8 cellular contexts compared by ENCODE assay signal in the genomic region with DNA sequence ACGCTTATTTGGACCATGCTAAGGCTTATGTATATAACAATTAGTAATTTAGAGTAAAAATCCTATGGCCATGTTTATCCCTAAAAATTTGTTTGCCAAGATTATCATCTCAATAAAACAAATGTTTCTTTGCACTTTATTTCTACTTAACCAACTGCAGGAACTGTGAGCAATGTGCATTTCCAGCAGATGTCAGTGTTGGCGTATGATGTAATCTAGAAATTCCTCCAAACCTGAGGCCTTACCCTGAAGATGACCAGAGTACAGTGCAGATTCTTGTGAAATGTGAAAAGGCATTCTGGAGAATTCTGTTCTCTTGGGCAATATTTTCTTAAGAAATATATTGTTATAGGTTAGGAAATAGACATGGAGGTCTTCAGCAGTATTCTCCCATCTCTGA.
DNase-seq lines count a peak whose midpoint lies in the region; ATAC-seq and TF ChIP-seq lines count a peak whose summit lies in the region.

No MANE protein-coding gene starts in this region.

- POLR2A ChIA-PET in RWPE1 (lab: Yijun Ruan, JAX; ENCODE audit: low non-redundant PET) = no interaction called here

- no peaks in the 10 kb centered on the region for H3K27me3 ChIP-seq in psoas muscle (ENCODE audit: insufficient read depth in 3 of 3, low read length in 2 of 3)

- H3K36me3 ChIP-seq in psoas muscle (ENCODE audit: insufficient read depth in 1 of 2, low read depth in 1 of 2) = peaks cover 0 to 6% of the 10 kb centered on the region in 2 donors

- H3K9me3 Mint-ChIP-seq in Calu3 (ENCODE audit: low read depth, unreplicated experiment) = no peaks in the 10 kb centered on the region

- no peaks in the 10 kb centered on the region for H3K36me3 Mint-ChIP-seq in Calu3 (ENCODE audit: insufficient read depth, unreplicated experiment)

- H3K9me3 ChIP-seq in psoas muscle = peaks cover 7% of the 10 kb centered on the region

- CTCF ChIA-PET in Calu3 (lab: Charles Lee) (interaction anchor here (1.0 kb wide), 1 partner anchor 122 kb away, joined by 3 read pairs; no protein-coding TSS in a partner anchor), RWPE1 (lab: Yijun Ruan, JAX) (no interaction called here)

- peak; percentile 67 for TF ChIP-seq CTCF in Calu3 (IDR thresholded peaks at IDR 0.05; ENCODE audit: unreplicated experiment)
- TF ChIP-seq CTCF in RWPE1 (conservative IDR thresholded peaks at IDR 0.05; ENCODE audit: low read depth) = peak; percentile 53
- TF ChIP-seq CTCF in fibroblast of mammary gland (conservative IDR thresholded peaks at IDR 0.05; ENCODE audit: control insufficient read depth, insufficient read depth, low read depth, low read length) = peak; percentile 67
- peak; percentile 37 for TF ChIP-seq CTCF in psoas muscle (IDR thresholded peaks at IDR 0.05)

- BruUV-seq in Calu3 (replicated peaks; lab: Mats Ljungman, UMichigan) = no TSS peak

- 89 to 92% (median 90%) methylated on average over 2 of the region's 2 CpGs for WGBS in psoas muscle, 3 donors

- H3K4me3 Mint-ChIP-seq in Calu3 (ENCODE audit: low read depth, unreplicated experiment) = no peak overlapping the region

- H3K27ac Mint-ChIP-seq in Calu3 (ENCODE audit: unreplicated experiment) = no peak overlapping the region

- peaks cover 11% of the 10 kb centered on the region for H3K4me1 Mint-ChIP-seq in Calu3 (ENCODE audit: low read depth, unreplicated experiment)

- peak; percentile 49 for ATAC-seq in GM19035 (IDR thresholded peaks at IDR 0.05; ENCODE audit: unreplicated experiment)
- peak; percentile 63 for ATAC-seq in HG03442 (IDR thresholded peaks at IDR 0.05; ENCODE audit: unreplicated experiment)
- ATAC-seq in psoas muscle = peak in 2 of 4 donors; percentile 23 to 40

- no peak overlapping the region for H3K4me3 ChIP-seq in fibroblast of mammary gland (ENCODE audit: control insufficient read depth, low read depth, low read length)
- H3K4me3 ChIP-seq in psoas muscle = no peak overlapping the region

- H3K4me1 ChIP-seq in psoas muscle = no peaks in the 10 kb centered on the region

- no peaks in the 10 kb centered on the region for H3K27me3 Mint-ChIP-seq in Calu3 (ENCODE audit: unreplicated experiment)

- H3K27ac ChIP-seq in RWPE1 = no peak overlapping the region
- H3K27ac ChIP-seq in psoas muscle = no peak overlapping the region

- DNase-seq in Calu3 = peak; percentile 54
- DNase-seq in RWPE1 (ENCODE audit: low spot score) = peak; percentile 42
- DNase-seq in fibroblast of mammary gland (ENCODE audit: low read depth) = peak; percentile 85
- no peak for DNase-seq in psoas muscle
- no peak for DNase-seq in cerebellum (ENCODE audit: low spot score)
- no peak for DNase-seq in NCI-H510A (lab: John Stamatoyannopoulos, UW)

- intact Hi-C loops in Calu3 (cut with micrococcal nuclease; ENCODE audit: unreplicated experiment) (loop anchor here (1.0 to 10.0 kb wide), 5 partner anchors 50 to 1250 kb away; no protein-coding TSS in a partner anchor), psoas muscle (cut with DNase I) (loop anchor here (10.0 kb wide), 2 partner anchors 100 to 400 kb away; no protein-coding TSS in a partner anchor)

Comparison
In these comparisons a context has a peak if more than half of its experiments do, and no peak if none do; other contexts are left out.
1. DNase-seq: peak in Calu3 (single experiment), RWPE1 (single experiment) and fibroblast of mammary gland (single experiment); none in psoas muscle (0 of 2), cerebellum (single experiment) and NCI-H510A (single experiment).
2. Peak in every context shown above with its lines, with median percentiles within 50 percentile points of each other: CTCF ChIP-seq.